Comparison of ENCODE assay signal across 8 cellular contexts in the genomic region with DNA sequence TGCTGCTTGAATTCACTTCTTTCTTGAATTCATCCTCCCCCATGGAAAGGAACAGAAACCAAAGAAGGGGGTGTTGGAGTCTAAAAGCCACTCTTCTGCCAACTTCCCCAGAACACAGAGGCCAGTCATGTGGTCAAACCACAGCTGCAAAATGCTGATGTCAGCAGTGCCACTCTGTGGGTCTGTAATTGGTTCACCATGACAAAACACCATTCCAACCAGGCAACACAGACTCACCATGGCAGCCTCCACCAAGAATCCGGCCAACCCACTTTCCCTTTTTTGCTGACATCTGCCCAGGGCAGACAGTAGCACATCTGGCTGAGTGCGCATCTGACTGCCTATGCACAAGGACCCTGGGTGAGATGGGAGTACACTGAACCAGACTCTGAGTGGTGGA. TPM values are rescaled to one million over a fixed set of nuclear protein-coding genes. Genes with fewer than 3 reads are reported as not detected.
A peak's percentile ranks its signal among the peaks of the same experiment; 100 is the strongest.
DNase-seq lines count a peak whose midpoint lies in the region; ATAC-seq, FAIRE-seq and TF ChIP-seq lines count a peak whose summit lies in the region.

No MANE protein-coding gene starts in this region.

- H3K36me3 Mint-ChIP-seq in CD4-positive, CD25-positive, alpha-beta regulatory T cell: no peaks in the 10 kb centered on the region
- no peaks in the 10 kb centered on the region for H3K36me3 Mint-ChIP-seq in natural killer cell treated with Interleukin-12 subunit alpha and Interleukin-12 subunit beta and Interleukin-15 and Interleukin-18, amount 100 ng/mL, for 72 hours

- no peaks in the 10 kb centered on the region for H3K27me3 ChIP-seq in CD4-positive, CD25-positive, alpha-beta regulatory T cell (ENCODE audit: control insufficient read depth, insufficient read depth, low read length)
- no peaks in the 10 kb centered on the region for H3K27me3 ChIP-seq in A673 (replicated peaks; ENCODE audit: insufficient read depth, low read depth, low read length, poor library complexity)

- no peak overlapping the region for H3K27ac ChIP-seq in CD4-positive, CD25-positive, alpha-beta regulatory T cell (ENCODE audit: insufficient read depth, low read length, poor library complexity, severe bottlenecking)
- H3K27ac ChIP-seq in caudate nucleus (ENCODE audit: low read depth, low read length) (peak overlapping the region; percentile 47), A673 (ENCODE audit: low read depth, low read length, poor library complexity, severe bottlenecking) (no peak overlapping the region)

- no peaks in the 10 kb centered on the region for H3K9me3 ChIP-seq in CD4-positive, CD25-positive, alpha-beta regulatory T cell (ENCODE audit: control insufficient read depth in 2 of 2, low read length in 2 of 2)
- H3K9me3 ChIP-seq in A673 (ENCODE audit: low read depth, low read length, poor library complexity, severe bottlenecking): no peaks in the 10 kb centered on the region

- CTCF ChIA-PET in A673 (lab: Charles Lee): no interaction called here

- peaks cover 49% of the 10 kb centered on the region for H3K4me1 ChIP-seq in CD4-positive, CD25-positive, alpha-beta regulatory T cell (ENCODE audit: control insufficient read depth, insufficient read depth, low read length, poor library complexity, severe bottlenecking)
- H3K4me1 ChIP-seq in A673 (ENCODE audit: insufficient read depth, low read length, poor library complexity, severe bottlenecking): no peaks in the 10 kb centered on the region

- H3K4me3 Mint-ChIP-seq in CD4-positive, CD25-positive, alpha-beta regulatory T cell: no peak overlapping the region
- H3K4me3 Mint-ChIP-seq in natural killer cell treated with Interleukin-12 subunit alpha and Interleukin-12 subunit beta and Interleukin-15 and Interleukin-18, amount 100 ng/mL, for 72 hours: peak overlapping the region; percentile 50

- H3K4me1 Mint-ChIP-seq in CD4-positive, CD25-positive, alpha-beta regulatory T cell: peaks cover 41 to 82% (median 75%) of the 10 kb centered on the region in 4 donors
- peaks cover 65 to 85% of the 10 kb centered on the region in 2 donors for H3K4me1 Mint-ChIP-seq in natural killer cell treated with Interleukin-12 subunit alpha and Interleukin-12 subunit beta and Interleukin-15 and Interleukin-18, amount 100 ng/mL, for 72 hours (ENCODE audit: low read depth in 2 of 2)

- intact Hi-C loops in A673 (cut with micrococcal nuclease; ENCODE audit: unreplicated experiment): no loop called here

- FAIRE-seq in RCC 7860 (lab: Jason Lieb, UNC): peak; percentile 77

- H3K36me3 ChIP-seq in CD4-positive, CD25-positive, alpha-beta regulatory T cell (ENCODE audit: control insufficient read depth, insufficient read depth, low read length): no peaks in the 10 kb centered on the region
- H3K36me3 ChIP-seq in A673 (ENCODE audit: insufficient read depth, low read length, poor library complexity, severe bottlenecking): no peaks in the 10 kb centered on the region

- peak overlapping the region in 2 of 3 donors; percentile 49 to 53 for H3K27ac Mint-ChIP-seq in CD4-positive, CD25-positive, alpha-beta regulatory T cell
- H3K27ac Mint-ChIP-seq in natural killer cell treated with Interleukin-12 subunit alpha and Interleukin-12 subunit beta and Interleukin-15 and Interleukin-18, amount 100 ng/mL, for 72 hours: peak overlapping the region; percentile 66 to 83

- peak in 1 of 2 donors; percentile 30 for ATAC-seq in CD4-positive, CD25-positive, alpha-beta regulatory T cell (ENCODE audit: low read depth in 2 of 2)
- ATAC-seq in GM21723 (IDR thresholded peaks at IDR 0.05; ENCODE audit: unreplicated experiment): peak; percentile 27
- peak; percentile 62 to 64 for ATAC-seq in natural killer cell treated with Interleukin-12 subunit alpha and Interleukin-12 subunit beta and Interleukin-15 and Interleukin-18, amount 100 ng/mL, for 72 hours

- no TSS peak for BruUV-seq in A673 (replicated peaks; lab: Mats Ljungman, UMichigan)

- peaks cover 0 to 4% (median 0%) of the 10 kb centered on the region in 7 donors for H3K9me3 Mint-ChIP-seq in CD4-positive, CD25-positive, alpha-beta regulatory T cell
- no peaks in the 10 kb centered on the region for H3K9me3 Mint-ChIP-seq in natural killer cell treated with Interleukin-12 subunit alpha and Interleukin-12 subunit beta and Interleukin-15 and Interleukin-18, amount 100 ng/mL, for 72 hours

- H3K4me3 ChIP-seq in CD4-positive, CD25-positive, alpha-beta regulatory T cell (ENCODE audit: low read depth, low read length): no peak overlapping the region
- H3K4me3 ChIP-seq in A673 (ENCODE audit: low read depth, low read length, poor library complexity, severe bottlenecking): no peak overlapping the region

- DNase-seq in CD4-positive, CD25-positive, alpha-beta regulatory T cell: no peak
- DNase-seq in RCC 7860 (ENCODE audit: low spot score): peak; percentile 78
- peak in 54 of 61 donors; percentile 5 to 78 (median 36) for DNase-seq in caudate nucleus (lab: John Stamatoyannopoulos, UW)
- peak; percentile 68 for DNase-seq in natural killer cell treated with Interleukin-12 subunit alpha and Interleukin-12 subunit beta and Interleukin-15 and Interleukin-18, amount 100 ng/mL, for 72 hours (ENCODE audit: low spot score)
- no peak for DNase-seq in GM19240 (ENCODE audit: insufficient read length, low spot score)
- no peak for DNase-seq in A673 (ENCODE audit: low spot score)
- DNase-seq in SHP77 (lab: John Stamatoyannopoulos, UW): no peak

- no peak for TF ChIP-seq CTCF in A673 (conservative IDR thresholded peaks at IDR 0.05; ENCODE audit: low read depth, low read length)

- H3K27me3 Mint-ChIP-seq in CD4-positive, CD25-positive, alpha-beta regulatory T cell: no peaks in the 10 kb centered on the region
- H3K27me3 Mint-ChIP-seq in natural killer cell treated with Interleukin-12 subunit alpha and Interleukin-12 subunit beta and Interleukin-15 and Interleukin-18, amount 100 ng/mL, for 72 hours: no peaks in the 10 kb centered on the region

- POLR2A ChIA-PET in A673 (lab: Charles Lee; ENCODE audit: low non-redundant PET): no interaction called here

RNA-seq across cellular contexts. Expression of a gene that starts 16.8 kb away (rescaled TPM):
- 43.0 TPM for total RNA-seq in CD4-positive, CD25-positive, alpha-beta regulatory T cell
- 10 to 100 TPM in 2 of 4 donors, 1 to 10 TPM in 2; 9.1 to 14.5 (median 11.9) TPM for polyA plus RNA-seq in CD4-positive, CD25-positive, alpha-beta regulatory T cell
- 10 to 100 TPM; 34.7 to 70.4 TPM for total RNA-seq in natural killer cell treated with Interleukin-12 subunit alpha and Interleukin-12 subunit beta and Interleukin-15 and Interleukin-18, amount 100 ng/mL, for 72 hours
- 17.1 and 21.4 TPM in 2 replicates for total RNA-seq in A673 (2021)

Comparison
In these comparisons a context has a peak if more than half of its experiments do, and no peak if none do; other contexts are left out.
1. DNase-seq: peak in RCC 7860 (single experiment), caudate nucleus (54 of 61) and natural killer cell treated with Interleukin-12 subunit alpha and Interleukin-12 subunit beta and Interleukin-15 and Interleukin-18, amount 100 ng/mL, for 72 hours (single experiment); none in CD4-positive, CD25-positive, alpha-beta regulatory T cell (0 of 3), GM19240 (single experiment), A673 (single experiment) and SHP77 (0 of 2).